ENCODE assay signal across 26 cellular contexts in the genomic region with DNA sequence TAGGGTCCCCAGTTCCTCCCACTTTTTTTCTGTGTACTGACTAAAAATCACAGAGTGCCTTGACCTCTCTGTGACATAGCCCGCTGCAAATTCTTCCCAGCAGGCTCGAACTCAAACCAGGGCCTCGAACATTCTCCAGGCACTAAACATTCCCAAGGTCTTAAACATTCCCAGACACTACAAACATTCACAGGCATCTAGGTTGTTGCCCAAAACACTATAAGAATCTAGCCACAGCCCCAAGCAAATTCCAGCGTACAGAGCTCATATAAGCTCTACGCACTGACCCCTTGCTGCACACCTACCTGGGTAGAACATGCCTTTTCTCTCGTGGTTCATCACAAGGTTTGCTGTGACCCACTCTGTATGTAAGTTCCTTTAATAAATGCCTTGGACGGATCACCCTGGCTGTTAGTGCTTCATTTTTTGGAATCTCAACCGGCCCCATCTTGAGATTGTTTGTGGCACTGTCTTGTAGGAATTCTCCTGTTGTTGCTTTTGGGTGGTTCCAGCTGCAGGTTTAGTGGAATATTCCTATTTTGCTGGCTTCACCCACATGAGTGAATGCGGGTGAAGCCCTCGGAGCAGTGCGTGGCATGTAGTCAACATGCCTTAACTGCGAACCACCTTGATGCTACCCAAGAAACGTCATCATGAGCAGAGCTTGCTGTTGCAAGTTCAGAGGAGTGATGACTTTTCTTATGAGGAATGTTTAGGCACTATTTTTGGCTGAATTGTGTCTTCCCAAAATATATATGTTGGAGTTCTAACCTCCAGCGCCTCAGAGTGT.
"Had no signal": no experiment of that assay in that cellular context is flagged by ENCODE, and none has a peak within 500 bp of the region (broad histone marks: within the 10 kb centered on the region; RNA-seq: fewer than 3 reads in every experiment).

No MANE protein-coding gene starts in this region.

- H3K9me3 ChIP-seq: left ventricle myocardium inferior, pancreas, prostate gland, stomach, testis, thyroid gland, transverse colon, upper lobe of right lung had no signal

- ATAC-seq: naive thymus-derived CD8-positive, alpha-beta T cell; pancreas; right cardiac atrium; sciatic nerve; stimulated activated naive B cell treated with anti-CD40 and anti-IgM and Interleukin-4, amounts not matched to agents 10 μg/mL and 1 μg/mL and 100 μg/mL, for 72 hours; stimulated activated naive CD8-positive, alpha-beta T cell treated with anti-CD3 and anti-CD28 coated beads, Interleukin-15, Interleukin-2, amounts not matched to agents 100 U/mL and 50 U/mL, for 24 hours; upper lobe of right lung had no signal

- H3K27me3 Mint-ChIP-seq: stimulated activated naive B cell treated with anti-CD40 and anti-IgM and Interleukin-4, amounts not matched to agents 10 μg/mL and 1 μg/mL and 100 μg/mL, for 72 hours had no signal

- H3K4me1 Mint-ChIP-seq: nephron had no signal

- H3K4me3 ChIP-seq: left ventricle myocardium inferior, lung, pancreas, prostate gland, stomach, testis, thyroid gland, transverse colon, upper lobe of right lung had no signal

- H3K9me3 Mint-ChIP-seq: stimulated activated naive B cell treated with anti-CD40 and anti-IgM and Interleukin-4, amounts not matched to agents 10 μg/mL and 1 μg/mL and 100 μg/mL, for 72 hours had no signal

- H3K27ac Mint-ChIP-seq: naive thymus-derived CD8-positive, alpha-beta T cell; nephron; stimulated activated naive B cell treated with anti-CD40 and anti-IgM and Interleukin-4, amounts not matched to agents 10 μg/mL and 1 μg/mL and 100 μg/mL, for 72 hours had no signal

- H3K27ac ChIP-seq: left ventricle myocardium inferior, pancreas, prostate gland, stomach, testis, thyroid gland, transverse colon, upper lobe of right lung had no signal

- H3K36me3 Mint-ChIP-seq: naive thymus-derived CD8-positive, alpha-beta T cell; stimulated activated naive B cell treated with anti-CD40 and anti-IgM and Interleukin-4, amounts not matched to agents 10 μg/mL and 1 μg/mL and 100 μg/mL, for 72 hours had no signal

- H3K27me3 ChIP-seq: stomach, testis, thyroid gland, transverse colon, upper lobe of right lung had no signal

- H3K4me3 Mint-ChIP-seq: naive thymus-derived CD8-positive, alpha-beta T cell; nephron; neural crest cell; stimulated activated naive B cell treated with anti-CD40 and anti-IgM and Interleukin-4, amounts not matched to agents 10 μg/mL and 1 μg/mL and 100 μg/mL, for 72 hours had no signal

- FAIRE-seq: pancreas, small intestine, urothelium cell line had no signal

- DNase-seq: hippocampal formation; left ventricle myocardium inferior; naive thymus-derived CD8-positive, alpha-beta T cell; nucleus accumbens; pancreas; posterior cingulate gyrus; retina; right cardiac atrium; small intestine; stimulated activated CD4-positive, alpha-beta T cell treated with anti-CD3 and anti-CD28 coated beads, Interleukin-1b, Interleukin-23, amount 100 ng/mL, for 48 hours; stimulated activated CD4-positive, alpha-beta T cell treated with anti-CD3 and anti-CD28 coated beads, Interleukin-2, amount 100 ng/mL, for 48 hours; stimulated activated CD4-positive, alpha-beta T cell treated with anti-CD3 and anti-CD28 coated beads, Interleukin-4, amount 100 ng/mL, for 4 hours; stimulated activated CD8-positive, alpha-beta memory T cell treated with anti-CD3 and anti-CD28 coated beads, Interleukin-4, amount 100 ng/mL, for 48 hours; stimulated activated naive B cell treated with anti-CD40 and anti-IgM and Interleukin-4, amounts not matched to agents 10 μg/mL and 1 μg/mL and 100 μg/mL, for 72 hours; stimulated activated naive CD8-positive, alpha-beta T cell treated with anti-CD3 and anti-CD28 coated beads, Interleukin-15, Interleukin-2, amounts not matched to agents 100 U/mL and 50 U/mL, for 24 hours; stomach; testis; thyroid gland; transverse colon; upper lobe of right lung had no signal

- H3K36me3 ChIP-seq: left ventricle myocardium inferior, pancreas, prostate gland, stomach, thyroid gland, transverse colon, upper lobe of right lung had no signal

- H3K4me1 ChIP-seq: left ventricle myocardium inferior, pancreas, prostate gland, stomach, testis, thyroid gland, transverse colon, upper lobe of right lung had no signal
